8 cellular contexts compared by ENCODE assay signal in the genomic region with DNA sequence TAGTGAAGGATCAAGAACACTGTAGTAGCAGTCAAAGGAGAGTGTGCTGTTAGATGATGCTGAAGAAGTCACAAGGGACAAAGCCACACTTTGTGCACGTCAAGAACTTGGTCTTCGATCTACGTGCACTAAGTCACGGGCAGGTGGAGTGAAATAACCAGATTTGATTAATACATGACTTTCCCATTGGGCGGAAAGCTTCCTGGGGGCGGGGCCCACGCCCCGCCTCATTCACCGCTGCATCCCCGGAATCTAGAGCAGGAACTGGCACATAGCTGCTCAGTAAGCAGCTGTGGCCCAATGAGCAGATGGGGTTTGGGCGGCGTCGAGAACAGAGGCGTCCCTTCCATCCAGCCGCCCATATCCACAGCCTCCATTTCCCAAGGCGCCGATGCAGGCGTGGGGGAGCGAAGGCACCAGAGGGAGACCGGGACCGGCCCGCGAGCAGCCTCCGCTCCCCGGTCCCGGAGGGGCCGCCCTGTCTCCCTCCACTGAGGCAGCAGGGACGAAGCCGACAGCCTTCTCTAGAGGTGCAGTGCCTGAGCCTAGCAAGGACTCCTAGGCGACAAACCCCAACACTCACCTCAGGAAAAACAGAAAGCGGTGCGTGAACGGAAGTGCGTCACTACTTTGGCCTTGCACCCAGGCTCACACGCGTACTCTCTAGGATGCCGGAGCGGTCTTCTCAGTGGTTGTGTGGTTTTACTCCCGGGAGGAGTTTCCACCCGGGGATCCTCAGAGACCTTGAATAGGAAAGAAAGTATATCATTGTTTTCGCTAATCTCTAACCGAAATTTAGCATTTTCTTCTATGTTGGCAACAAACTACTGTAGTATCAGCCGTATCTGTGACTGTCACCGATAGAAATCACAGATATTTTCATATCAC. TPM values are rescaled to one million over a fixed set of nuclear protein-coding genes. Genes with fewer than 3 reads are reported as not detected.
DNase-seq lines count a peak whose midpoint lies in the region; FAIRE-seq and TF ChIP-seq lines count a peak whose summit lies in the region.

No MANE protein-coding gene starts in this region.

- H3K27me3 Mint-ChIP-seq in neural crest cell (ENCODE audit: low read depth) = peaks cover 8% of the 10 kb centered on the region

- H3K4me1 ChIP-seq in stomach = peaks cover 5 to 15% (median 13%) of the 10 kb centered on the region in 4 donors

- peak; percentile 85 for DNase-seq in ELF-1 (ENCODE audit: low read depth, low spot score)
- peak; percentile 56 for DNase-seq in H54 (ENCODE audit: insufficient read length, low spot score)
- peak; percentile 88 for DNase-seq in LoVo (ENCODE audit: low spot score)
- DNase-seq in SHP77 treated with DMSO at 0.1 percent for 48 hours (lab: John Stamatoyannopoulos, UW) = peak; percentile 83
- peak; percentile 74 for DNase-seq in activated gamma-delta T cell treated with Interleukin-2 at 50 U/mL for 16 hours
- DNase-seq in foreskin fibroblast = peak; percentile 90 to 95
- peak; percentile 65 for DNase-seq in neural crest cell (ENCODE audit: low read depth, low spot score)
- DNase-seq in stomach = peak; percentile 89

- H3K36me3 ChIP-seq in stomach = no peaks in the 10 kb centered on the region

- peak; percentile 35 for TF ChIP-seq POLR2A in H54 (IDR thresholded peaks at IDR 0.05; ENCODE audit: low read depth, low read length)
- TF ChIP-seq POLR2A in stomach (IDR thresholded peaks at IDR 0.05) = no peak

- 0 to 1% (median 0%) methylated on average over 43 to 44 of the region's 44 CpGs for WGBS in stomach, 5 donors

- no peak for TF ChIP-seq EP300 in stomach (IDR thresholded peaks at IDR 0.05)

- peaks cover 16% of the 10 kb centered on the region for H3K4me1 Mint-ChIP-seq in neural crest cell

- H3K36me3 Mint-ChIP-seq in neural crest cell (ENCODE audit: low read depth) = no peaks in the 10 kb centered on the region

- no peaks in the 10 kb centered on the region for H3K9me3 ChIP-seq in stomach

- peak overlapping the region; percentile 88 for H3K4me3 Mint-ChIP-seq in neural crest cell

- FAIRE-seq in H54 (lab: Jason Lieb, UNC) = peak; percentile 87

- intact Hi-C loops in stomach (cut with DNase I; ENCODE audit: low total_unique reads) = no loop called here

- peak overlapping the region; percentile 83 for H3K27ac Mint-ChIP-seq in neural crest cell (ENCODE audit: unreplicated experiment)

- TF ChIP-seq CTCF in foreskin fibroblast (IDR thresholded peaks at IDR 0.05; ENCODE audit: low read depth, low read length) = no peak
- TF ChIP-seq CTCF in neural crest cell (conservative IDR thresholded peaks at IDR 0.05) = no peak
- TF ChIP-seq CTCF in stomach (IDR thresholded peaks at IDR 0.05) = peak in 1 of 7 experiments; percentile 6

- H3K9me3 Mint-ChIP-seq in neural crest cell = no peaks in the 10 kb centered on the region

- peak overlapping the region; percentile 84 to 85 for H3K4me3 ChIP-seq in foreskin fibroblast (ENCODE audit: low read depth in 1 of 2, low read length in 2 of 2)
- peak overlapping the region; percentile 72 to 80 (median 78) for H3K4me3 ChIP-seq in stomach

- no peaks in the 10 kb centered on the region for H3K27me3 ChIP-seq in stomach

- peak overlapping the region; percentile 94 to 98 (median 97) for H3K27ac ChIP-seq in stomach

RNA-seq across cellular contexts. Expression of gene ZNF19, which starts 4.9 kb away (rescaled TPM):
- total RNA-seq in neural crest cell (6.4 and 7.4 TPM in 2 replicates), stomach (1 to 10 TPM in 4 of 5 donors, not detected in 1; 2.2 to 6.8 (median 4.3) TPM)
- 1 to 10 TPM; 1.1 to 2.0 (median 1.8) TPM for polyA plus RNA-seq in stomach

RNA-seq across cellular contexts. Expression of gene ZNF23, which starts 22.2 kb away (rescaled TPM):
- 14.2 and 14.3 TPM in 2 replicates for total RNA-seq in neural crest cell
- total RNA-seq in stomach = 10 to 100 TPM in 1 of 5 donors, 1 to 10 TPM in 4; 1.2 to 52.6 (median 3.6) TPM
- polyA plus RNA-seq in stomach = 1 to 10 TPM; 5.3 to 8.6 (median 5.7) TPM

RNA-seq across cellular contexts. Expression of gene CHST4, which starts 42.0 kb away (rescaled TPM):
- total RNA-seq in neural crest cell (not detected in 2 replicates), stomach (not detected)
- not detected for polyA plus RNA-seq in stomach

RNA-seq across cellular contexts. Expression of gene TLE7, which starts 42.4 kb away (rescaled TPM):
- total RNA-seq in neural crest cell (not detected in 2 replicates), stomach (not detected)
- polyA plus RNA-seq in stomach = not detected

Comparison
In these comparisons a context has a peak if more than half of its experiments do, and no peak if none do; other contexts are left out.
1. Peak in every context shown above with its lines: DNase-seq, H3K4me3 ChIP-seq and H3K27ac ChIP-seq.